8 cellular contexts compared by ENCODE assay signal in the genomic region with DNA sequence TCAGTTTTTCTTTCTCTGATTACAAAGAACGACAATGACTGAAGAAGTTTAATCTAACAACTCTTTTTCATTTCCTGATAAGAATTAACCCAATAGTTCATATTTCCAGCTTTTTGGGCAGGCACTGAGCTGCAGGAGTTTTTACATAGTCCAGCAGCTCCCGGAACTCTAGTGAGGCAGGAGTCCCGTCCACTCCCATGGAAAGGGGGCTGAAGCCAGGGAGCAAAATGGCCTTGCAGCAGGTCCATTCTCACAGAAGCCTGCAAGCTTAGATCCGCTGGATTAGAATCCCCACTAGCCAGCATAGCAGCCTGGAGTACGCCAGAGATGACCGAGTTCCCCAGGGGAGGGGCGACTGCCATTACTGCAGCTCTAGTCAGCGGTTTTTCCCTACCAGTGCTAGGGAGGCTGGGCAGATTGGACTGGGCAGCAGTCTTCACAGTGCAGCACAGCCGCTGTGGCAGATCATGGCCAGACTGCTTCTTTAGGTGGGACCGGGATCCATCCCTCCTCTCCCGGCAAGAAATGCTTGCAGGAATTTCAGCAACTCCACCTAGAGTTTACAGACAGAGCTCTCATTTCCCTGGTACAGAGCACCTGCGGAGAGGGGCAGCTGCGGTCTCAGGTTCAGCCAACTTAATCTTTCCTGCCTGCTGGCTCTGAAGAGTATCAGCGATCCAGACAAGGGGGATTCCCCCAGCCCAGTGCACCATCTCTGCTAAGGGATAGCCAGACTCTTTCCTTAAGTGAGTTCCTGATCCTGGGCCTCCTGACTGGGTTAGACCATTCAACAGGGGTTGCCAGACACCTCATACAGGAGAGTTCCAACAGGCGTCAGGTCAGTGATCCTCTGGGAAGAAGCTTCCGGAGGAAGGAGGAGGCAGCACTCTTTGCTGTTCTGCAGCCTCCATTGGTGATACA.
DNase-seq lines count a peak whose midpoint lies in the region; ATAC-seq and TF ChIP-seq lines count a peak whose summit lies in the region.

No MANE protein-coding gene starts in this region.

- H2AFZ ChIP-seq in Loucy (ENCODE audit: low read length), result peak overlapping the region; percentile 89

- H3K36me3 ChIP-seq in Loucy (ENCODE audit: insufficient read depth, low read length) (no peaks in the 10 kb centered on the region), adipocyte (ENCODE audit: control insufficient read depth, insufficient read depth, low read length, severe bottlenecking) (peaks cover 4% of the 10 kb centered on the region), iPS-20b (ENCODE audit: insufficient read depth, low read depth, low read length) (no peaks in the 10 kb centered on the region)

- peak overlapping the region; percentile 83 to 87 for H3K4me3 Mint-ChIP-seq in stimulated activated naive B cell treated with anti-CD40 and anti-IgM and Interleukin-4, amounts not matched to agents 10 μg/mL and 1 μg/mL and 100 μg/mL, for 72 hours

- H3K27me3 Mint-ChIP-seq in stimulated activated naive B cell treated with anti-CD40 and anti-IgM and Interleukin-4, amounts not matched to agents 10 μg/mL and 1 μg/mL and 100 μg/mL, for 72 hours, result no peaks in the 10 kb centered on the region

- peaks cover 12% of the 10 kb centered on the region; the same call in 1 of the 2 replicates for H3K79me2 ChIP-seq in Loucy (ENCODE audit: insufficient read depth, low read length)

- H3K9me3 Mint-ChIP-seq in stimulated activated naive B cell treated with anti-CD40 and anti-IgM and Interleukin-4, amounts not matched to agents 10 μg/mL and 1 μg/mL and 100 μg/mL, for 72 hours, result peaks cover 7 to 8% of the 10 kb centered on the region in 2 donors

- H3F3A ChIP-seq in Loucy (ENCODE audit: low read depth), result no peaks in the 10 kb centered on the region

- peak; percentile 54 for DNase-seq in adipocyte (ENCODE audit: low read depth)
- DNase-seq in stimulated activated naive B cell treated with anti-CD40 and anti-IgM and Interleukin-4, amounts not matched to agents 10 μg/mL and 1 μg/mL and 100 μg/mL, for 72 hours, result no peak
- DNase-seq in MV-4-11 (lab: John Stamatoyannopoulos, UW), result no peak

- peak overlapping the region; percentile 87 for H3K4me2 ChIP-seq in Loucy (ENCODE audit: low read depth, low read length, poor library complexity, severe bottlenecking)

- peak; percentile 7 for ATAC-seq in GM18502 (IDR thresholded peaks at IDR 0.05; ENCODE audit: poor library complexity, unreplicated experiment)
- ATAC-seq in stimulated activated naive B cell treated with anti-CD40 and anti-IgM and Interleukin-4, amounts not matched to agents 10 μg/mL and 1 μg/mL and 100 μg/mL, for 72 hours (replicated peaks), result peak in 1 of 2 donors; percentile 2
- no peak for ATAC-seq in GM18861 (IDR thresholded peaks at IDR 0.05; ENCODE audit: unreplicated experiment)
- ATAC-seq in GM18909 (IDR thresholded peaks at IDR 0.05; ENCODE audit: poor library complexity, unreplicated experiment), result no peak

- H3K4me3 ChIP-seq in Loucy (ENCODE audit: low read length, poor library complexity, severe bottlenecking), result peak overlapping the region; percentile 78
- peak overlapping the region; percentile 91 for H3K4me3 ChIP-seq in adipocyte (ENCODE audit: low read length)
- no peak overlapping the region for H3K4me3 ChIP-seq in iPS-20b (ENCODE audit: low read length)

- peaks cover 7% of the 10 kb centered on the region; the same call in 1 of the 2 replicates for H3K9me3 ChIP-seq in Loucy (ENCODE audit: insufficient read depth, low read depth, low read length)
- peaks cover 20% of the 10 kb centered on the region for H3K9me3 ChIP-seq in adipocyte (ENCODE audit: control insufficient read depth, low read length)
- H3K9me3 ChIP-seq in iPS-20b (ENCODE audit: insufficient read depth, low read depth, low read length), result peaks cover 18% of the 10 kb centered on the region

- peak overlapping the region; percentile 89 for H3K27ac Mint-ChIP-seq in stimulated activated naive B cell treated with anti-CD40 and anti-IgM and Interleukin-4, amounts not matched to agents 10 μg/mL and 1 μg/mL and 100 μg/mL, for 72 hours

- H3K4me1 ChIP-seq in Loucy (ENCODE audit: insufficient read depth, low read length, poor library complexity, severe bottlenecking) (peaks cover 28% of the 10 kb centered on the region), adipocyte (ENCODE audit: control insufficient read depth, insufficient read depth, low read length) (peaks cover 22% of the 10 kb centered on the region), iPS-20b (ENCODE audit: insufficient read depth, low read length) (no peaks in the 10 kb centered on the region; the same call in 1 of the 2 replicates)

- H3K27me3 ChIP-seq in Loucy (ENCODE audit: insufficient read depth, low read length, poor library complexity, severe bottlenecking) (no peaks in the 10 kb centered on the region), adipocyte (replicated peaks; ENCODE audit: control insufficient read depth, insufficient read depth, low read length) (no peaks in the 10 kb centered on the region), iPS-20b (ENCODE audit: insufficient read depth, low read length) (no peaks in the 10 kb centered on the region)

- no peaks in the 10 kb centered on the region for H3K9me2 ChIP-seq in Loucy (replicated peaks; ENCODE audit: low read depth, low read length)

- H4K20me1 ChIP-seq in Loucy (ENCODE audit: insufficient read depth, low read length, poor library complexity, severe bottlenecking), result no peaks in the 10 kb centered on the region

- peaks cover 26 to 28% of the 10 kb centered on the region in 2 donors for H3K4me1 Mint-ChIP-seq in stimulated activated naive B cell treated with anti-CD40 and anti-IgM and Interleukin-4, amounts not matched to agents 10 μg/mL and 1 μg/mL and 100 μg/mL, for 72 hours

- peak overlapping the region; percentile 19 for H3K27ac ChIP-seq in iPS-20b (ENCODE audit: low read length)

- TF ChIP-seq CTCF in Loucy (conservative IDR thresholded peaks at IDR 0.05; ENCODE audit: low read length), result no peak

- H3K36me3 Mint-ChIP-seq in stimulated activated naive B cell treated with anti-CD40 and anti-IgM and Interleukin-4, amounts not matched to agents 10 μg/mL and 1 μg/mL and 100 μg/mL, for 72 hours, result peaks cover 15 to 17% of the 10 kb centered on the region in 2 donors

- peak overlapping the region; percentile 78 for H3K9ac ChIP-seq in Loucy (ENCODE audit: low read depth, low read length, poor library complexity, severe bottlenecking)
- H3K9ac ChIP-seq in adipocyte (ENCODE audit: low read length), result peak overlapping the region; percentile 88
- H3K9ac ChIP-seq in iPS-20b (ENCODE audit: low read depth, low read length), result no peak overlapping the region
